In genomic region chr18:34595673-34596072, GRCh38 we compare ENCODE assay signal across 8 cellular contexts.
DNase-seq lines count a peak whose midpoint lies in the region; ATAC-seq and TF ChIP-seq lines count a peak whose summit lies in the region.

No MANE protein-coding gene starts in this region.

- peaks cover 5% of the 10 kb centered on the region for H3K36me3 Mint-ChIP-seq in WTC11

- DNase-seq in AG09319 (ENCODE audit: extremely low read depth, low read depth) (no peak), M059J (ENCODE audit: low read depth) (peak; percentile 24), WTC11 (ENCODE audit: low spot score) (peak; percentile 34), islet precursor cell (peak; percentile 59), OCI-M2 (lab: John Stamatoyannopoulos, UW; ENCODE audit: unreplicated experiment) (no peak), dedifferentiated amniotic fluid mesenchymal stem cell (ENCODE audit: extremely low spot score) (no peak)

- CTCF ChIA-PET in WTC11 (lab: Charles Lee) = interaction anchor here (0.6 to 3.3 kb wide), 7 partner anchors 12 to 371 kb away, joined by 3 to 15 read pairs (median 3); partner anchors contain the start of gene NOL4

- POLR2A ChIA-PET in WTC11 (lab: Charles Lee) = no interaction called here

- peaks cover 8% of the 10 kb centered on the region; the same call in 1 of the 2 replicates for H3K9me3 Mint-ChIP-seq in WTC11

- peaks cover 47% of the 10 kb centered on the region for H3K4me1 Mint-ChIP-seq in WTC11

- no peak overlapping the region; the same call in 1 of the 2 replicates for H3K27ac Mint-ChIP-seq in WTC11

- no peak overlapping the region for H3K4me3 Mint-ChIP-seq in WTC11

- ATAC-seq in WTC11 (peak; percentile 85), HG03439 (IDR thresholded peaks at IDR 0.05; ENCODE audit: unreplicated experiment) (no peak), HG02870 (IDR thresholded peaks at IDR 0.05; ENCODE audit: unreplicated experiment) (no peak)

- no peaks in the 10 kb centered on the region for H3K27me3 Mint-ChIP-seq in WTC11 (ENCODE audit: low read depth)

- TF ChIP-seq CTCF in AG09319 (IDR thresholded peaks at IDR 0.05; ENCODE audit: low read depth, low read length) (peak; percentile 46), WTC11 (IDR thresholded peaks at IDR 0.05) (no peak)

TF ChIP-seq in WTC11, 78 proteins besides CTCF, POLR2A, EP300 and RAD21:
- TF ChIP-seq ZNF671 (CRISPR knock-in tag; IDR thresholded peaks at IDR 0.05) (no peak), TEAD4 (CRISPR knock-in tag; IDR thresholded peaks at IDR 0.05) (no peak), SOX15 (CRISPR knock-in tag; IDR thresholded peaks at IDR 0.05) (no peak), GTF2I (CRISPR knock-in tag; conservative IDR thresholded peaks at IDR 0.05) (no peak), ZMAT4 (CRISPR knock-in tag; IDR thresholded peaks at IDR 0.05) (no peak), CBFB (CRISPR knock-in tag; IDR thresholded peaks at IDR 0.05; ENCODE audit: low read depth) (no peak), PRDM15 (CRISPR knock-in tag; IDR thresholded peaks at IDR 0.05) (no peak), ZNF317 (CRISPR knock-in tag; IDR thresholded peaks at IDR 0.05; ENCODE audit: borderline replicate concordance, low read depth) (no peak)
TF ChIP-seq in WTC11: peak in this region for 0.

Comparison
In these comparisons a context has a peak if more than half of its experiments do, and no peak if none do; other contexts are left out.
1. DNase-seq: peak in M059J (single experiment), WTC11 (single experiment) and islet precursor cell (single experiment); none in AG09319 (single experiment), OCI-M2 (single experiment) and dedifferentiated amniotic fluid mesenchymal stem cell (single experiment).